Comparison of ENCODE assay signal across 10 cellular contexts in genomic region chr11:1564535-1565172, GRCh38. TPM values are rescaled to one million over a fixed set of nuclear protein-coding genes. Genes with fewer than 3 reads are reported as not detected.
DNase-seq lines count a peak whose midpoint lies in the region; ATAC-seq, FAIRE-seq and TF ChIP-seq lines count a peak whose summit lies in the region.
"Had no signal": no experiment of that assay in that cellular context is flagged by ENCODE, and none has a peak within 500 bp of the region (broad histone marks: within the 10 kb centered on the region; RNA-seq: fewer than 3 reads in every experiment).

No MANE protein-coding gene starts in this region.

- no peaks in the 10 kb centered on the region for H3K79me2 ChIP-seq in GM12878 (ENCODE audit: control insufficient read depth, insufficient read depth, low read length)
- no peaks in the 10 kb centered on the region for H3K79me2 ChIP-seq in keratinocyte (ENCODE audit: control insufficient read depth, insufficient read depth, low read length)

- H3K36me3 ChIP-seq in HUES48 (ENCODE audit: control insufficient read depth, insufficient read depth, low read length) (0 out of 2 replicates have a peak, but pooled peaks cover 2% of the 10 kb centered on the region), GM12878 (ENCODE audit: control insufficient read depth in 2 of 2, insufficient read depth in 2 of 2, low read length in 1 of 2) (no peaks in the 10 kb centered on the region), keratinocyte (ENCODE audit: control insufficient read depth in 2 of 2, extremely low read depth in 1 of 2, insufficient read depth in 2 of 2, low read length in 2 of 2) (peaks cover 0 to 3% of the 10 kb centered on the region in 2 experiments), upper lobe of right lung (no peaks in the 10 kb centered on the region)

- H3K9me1 ChIP-seq in keratinocyte (ENCODE audit: control insufficient read depth, extremely low read depth, insufficient read depth, low read length), result no peaks in the 10 kb centered on the region

- TF ChIP-seq RAD21 in A549 (conservative IDR thresholded peaks at IDR 0.05 in 1 of 2, IDR thresholded peaks at IDR 0.05 in 1 of 2) (no peak), GM12878 (IDR thresholded peaks at IDR 0.05; ENCODE audit: insufficient read depth, low read depth, low read length) (no peak)

- 75% methylated on average over 6 of the region's 16 CpGs for WGBS in A549 (ENCODE audit: missing lambda C conversion rate)
- WGBS in GM12878 (ENCODE audit: insufficient coverage, insufficient replicate concordance, low lambda C conversion rate, missing lambda C conversion rate), result 15% methylated on average over 16 of the region's 16 CpGs

- RAD21 ChIA-PET in GM12878 (lab: Charles Lee; ENCODE audit: unreplicated experiment), result interaction anchor here (1.7 kb wide), 1 partner anchor 10 kb away, joined by 5 read pairs; no protein-coding TSS in a partner anchor

- BruUV-seq in GM12878 (replicated peaks; lab: Mats Ljungman, UMichigan), result no TSS peak

- H2AFZ ChIP-seq in GM12878 (ENCODE audit: control insufficient read depth, low read depth, low read length) (no peak overlapping the region), keratinocyte (ENCODE audit: control insufficient read depth, low read length) (no peak overlapping the region)

- H3K4me2 ChIP-seq in A549 (peak overlapping the region; percentile 15; the same call in 2 of the 3 replicates), GM12878 (ENCODE audit: control insufficient read depth, insufficient read depth) (no peak overlapping the region), keratinocyte (ENCODE audit: control insufficient read depth, extremely low read depth, insufficient read depth, low read depth, low read length) (no peak overlapping the region)

- dilution Hi-C loops in keratinocyte (cut with MboI; ENCODE audit: extremely low pct_ligation_motif_present, low sequenced_read_pairs), result no loop called here

- no peaks in the 10 kb centered on the region for H4K20me1 ChIP-seq in GM12878 (ENCODE audit: control insufficient read depth, insufficient read depth)
- peaks cover 2% of the 10 kb centered on the region for H4K20me1 ChIP-seq in keratinocyte (ENCODE audit: control insufficient read depth, extremely low read depth, insufficient read depth, low read length)

- SMC1A ChIA-PET in GM12878 (lab: Charles Lee; ENCODE audit: uncharacterized antibody, unreplicated experiment), result no interaction called here

- intact Hi-C loops in GM12878 (cut with micrococcal nuclease; ENCODE audit: unreplicated experiment) (no loop called here), upper lobe of right lung (cut with DNase I) (no loop called here)

- FAIRE-seq in A549 (lab: Jason Lieb, UNC) (no peak), GM12878 (lab: Jason Lieb, UNC) (no peak), keratinocyte (lab: Jason Lieb, UNC) (no peak)

- TF ChIP-seq CTCF in A549 (IDR thresholded peaks at IDR 0.05), result no peak
- TF ChIP-seq CTCF in GM12878 (IDR thresholded peaks at IDR 0.05 in 2 of 3, conservative IDR thresholded peaks at IDR 0.05 in 1 of 3; ENCODE audit: control insufficient read depth in 2 of 3, extremely low read depth in 1 of 3, insufficient read depth in 1 of 3, low read depth in 3 of 3, low read length in 3 of 3), result no peak
- TF ChIP-seq CTCF in keratinocyte (optimal IDR thresholded peaks at IDR 0.05 in 1 of 3, IDR thresholded peaks at IDR 0.05 in 1 of 3, conservative IDR thresholded peaks at IDR 0.05 in 1 of 3; ENCODE audit: extremely low read depth in 1 of 3, insufficient read depth in 2 of 3, low read length in 3 of 3), result no peak
- TF ChIP-seq CTCF in upper lobe of right lung (IDR thresholded peaks at IDR 0.05), result no peak
- no peak for TF ChIP-seq CTCF in GM13977 (IDR thresholded peaks at IDR 0.05; ENCODE audit: extremely low read depth, insufficient read depth, missing control alignments)

- peak overlapping the region in 1 of 2 experiments; percentile 62; a peak in 3 of 6 replicates for H3K27ac ChIP-seq in A549
- peak overlapping the region; percentile 1 for H3K27ac ChIP-seq in HUES48 (ENCODE audit: low read depth, low read length)
- H3K27ac ChIP-seq in GM12878 (ENCODE audit: control insufficient read depth, insufficient read depth), result no peak overlapping the region
- no peak overlapping the region for H3K27ac ChIP-seq in keratinocyte (ENCODE audit: control insufficient read depth, insufficient read depth, low read length)
- H3K27ac ChIP-seq in upper lobe of right lung, result no peak overlapping the region

- TF ChIP-seq POLR2A in A549 (IDR thresholded peaks at IDR 0.05; ENCODE audit: low read length), result no peak
- no peak for TF ChIP-seq POLR2A in GM12878 (IDR thresholded peaks at IDR 0.05; ENCODE audit: low read depth, low read length)

- POLR2A ChIA-PET in A549 (lab: Yijun Ruan, JAX) (interaction anchor here (0.8 kb wide), 1 partner anchor 9 kb away, joined by 3 read pairs; no protein-coding TSS in a partner anchor), GM12878 (lab: Charles Lee) (no interaction called here)

- ATAC-seq in A549 (no peak), GM12878 (peak; percentile 39; the same call in 2 of the 3 replicates), upper lobe of right lung (peak; percentile 5), HG03159 (IDR thresholded peaks at IDR 0.05; ENCODE audit: unreplicated experiment) (no peak), HG03571 (IDR thresholded peaks at IDR 0.05; ENCODE audit: unreplicated experiment) (no peak)

- DNase-seq in A549 (ENCODE audit: low read depth in 1 of 2, low spot score in 1 of 2), result peak in 1 of 2 experiments; percentile 38
- no peak for DNase-seq in GM12878 (ENCODE audit: low read depth, low spot score)
- peak; percentile 19 for DNase-seq in keratinocyte (ENCODE audit: low read depth, low spot score)
- peak; percentile 72 for DNase-seq in upper lobe of right lung
- DNase-seq in GM13977 (ENCODE audit: low spot score), result no peak

- in situ Hi-C loops in GM12878 (cut with MboI), result no loop called here
- in situ Hi-C loops in GM13977 (cut with MboI; ENCODE audit: low pct_unique_long_range_greater_than_20kb, low sequenced_read_pairs, unreplicated experiment), result no loop called here

- peaks cover 35% of the 10 kb centered on the region for H3K4me1 ChIP-seq in A549
- H3K4me1 ChIP-seq in HUES48 (ENCODE audit: control insufficient read depth, insufficient read depth, low read length), result peaks cover 25% of the 10 kb centered on the region
- H3K4me1 ChIP-seq in GM12878 (ENCODE audit: control insufficient read depth, insufficient read depth, low read length), result no peaks in the 10 kb centered on the region
- H3K4me1 ChIP-seq in keratinocyte (ENCODE audit: control insufficient read depth, extremely low read depth, insufficient read depth, low read length), result no peaks in the 10 kb centered on the region
- H3K4me1 ChIP-seq in upper lobe of right lung, result peaks cover 4% of the 10 kb centered on the region

- H3K9ac ChIP-seq in HUES48 (ENCODE audit: low read depth, low read length) (no peak overlapping the region), GM12878 (ENCODE audit: control insufficient read depth, insufficient read depth, low read length) (no peak overlapping the region), keratinocyte (ENCODE audit: control insufficient read depth, extremely low read depth, insufficient read depth, low read length) (no peak overlapping the region)

- H3K27me3 ChIP-seq in HUES48 (ENCODE audit: control insufficient read depth, insufficient read depth, low read length) (peaks cover 2% of the 10 kb centered on the region; the same call in 1 of the 2 replicates), GM12878 (replicated peaks in 1 of 2; ENCODE audit: control insufficient read depth in 2 of 2, insufficient read depth in 2 of 2, low read length in 1 of 2) (peaks cover 0 to 3% of the 10 kb centered on the region in 2 experiments; a peak in 2 of 4 replicates), keratinocyte (ENCODE audit: control insufficient read depth, extremely low read depth, insufficient read depth, low read length) (peaks cover 3% of the 10 kb centered on the region), upper lobe of right lung (no peaks in the 10 kb centered on the region)

- H3K9me3 ChIP-seq in A549 (no peaks in the 10 kb centered on the region), HUES48 (ENCODE audit: control insufficient read depth, insufficient read depth, low read length) (no peaks in the 10 kb centered on the region), GM12878 (replicated peaks; ENCODE audit: control insufficient read depth, insufficient read depth, low read length) (no peaks in the 10 kb centered on the region), keratinocyte (ENCODE audit: control insufficient read depth, low read depth, low read length) (no peaks in the 10 kb centered on the region), upper lobe of right lung (no peaks in the 10 kb centered on the region)

- CTCF ChIA-PET in A549 (lab: Yijun Ruan, JAX) (interaction anchor here (1.1 to 26.3 kb wide), 5 partner anchors 11 to 362 kb away, joined by 3 to 719 read pairs (median 4); no protein-coding TSS in a partner anchor), GM12878 (lab: Yijun Ruan, JAX) (interaction anchor here (1.8 kb wide), 1 partner anchor 10 kb away, joined by 12 read pairs; no protein-coding TSS in a partner anchor)

- no peak for TF ChIP-seq EP300 in A549 (IDR thresholded peaks at IDR 0.05)
- TF ChIP-seq EP300 in GM12878 (IDR thresholded peaks at IDR 0.05; ENCODE audit: borderline replicate concordance in 1 of 2, control insufficient read depth in 1 of 2, low read depth in 2 of 2, low read length in 2 of 2), result no peak

- H3K4me3 ChIP-seq in A549 (no peak overlapping the region), HUES48 (ENCODE audit: low read depth, low read length) (no peak overlapping the region), GM12878 (no peak overlapping the region), keratinocyte (ENCODE audit: control insufficient read depth in 2 of 3, extremely low read depth in 1 of 3, insufficient read depth in 2 of 3, low read depth in 1 of 3, low read length in 3 of 3) (no peak overlapping the region), upper lobe of right lung (no peak overlapping the region)

RNA-seq across cellular contexts. Expression of gene DUSP8, which starts 7.4 kb away (rescaled TPM):
- 2.6 and 3.6 TPM in 2 replicates for polyA plus RNA-seq in A549 (2011; rRNA removed)
- 2.3 and 5.0 TPM in 2 replicates for polyA plus RNA-seq in A549 (2012; cell fraction: cytosol; rRNA removed)
- polyA plus RNA-seq in A549 (2012; cell fraction: nucleus; rRNA removed), result 8.1 and 8.6 TPM in 2 replicates
- 0.59 to 1.2 TPM (median 0.72 TPM) in 3 replicates for polyA plus RNA-seq in A549 (2017; fragmentation: RNase III; extraction: RNeasy Plus Mini Kit Qiagen cat#74134 plus additional on column Dnase treatment)
- 5.7 and 7.9 TPM in 2 replicates for polyA minus RNA-seq in A549 (2011; rRNA and poly(A)+ RNA removed)
- total RNA-seq in GM12878 (2013; cell fraction: nucleolus; rRNA removed), result 0.17 and 0.58 TPM in 2 replicates
- not detected in 2 replicates for total RNA-seq in GM12878 (2014; rRNA removed)
- total RNA-seq in GM12878 (2014; rRNA removed; fragmentation: Illumina TruSeq; extraction: Trizol), result not detected in 2 replicates
- 0.21 and 0.38 TPM in 2 replicates for total RNA-seq in GM12878 (2021)
- polyA plus RNA-seq in GM12878 (2011; ENCODE audit: low read depth), result 0.30 TPM
- 0.26 and 1.7 TPM in 2 replicates for polyA plus RNA-seq in GM12878 (2011; rRNA removed)
- polyA plus RNA-seq in GM12878 (2011; cell fraction: cytosol; rRNA removed), result 1.1 and 1.7 TPM in 2 replicates
- polyA plus RNA-seq in GM12878 (2011; cell fraction: nucleus; rRNA removed), result 2.1 and 3.6 TPM in 2 replicates
- 1.00 and 1.8 TPM in 2 replicates for polyA plus RNA-seq in GM12878 (2012)
- polyA plus RNA-seq in GM12878 (2014; fragmentation: Illumina TruSeq; extraction: Trizol), result 0.04 TPM in 1 of 2 replicates, not detected in the other
- polyA plus RNA-seq in GM12878 (2014; fragmentation: Nextera tagmentation; extraction: Ambion mirVana), result not detected
- 0.09 and 0.14 TPM in 2 replicates for polyA plus RNA-seq in GM12878 (2014; rRNA removed)
- not detected for polyA plus RNA-seq in GM12878 (2016; fragmentation: Nextera tagmentation; extraction: Ambion mirVana)
- polyA minus RNA-seq in GM12878 (2011; rRNA and poly(A)+ RNA removed), result 0.21 and 0.51 TPM in 2 replicates
- polyA minus RNA-seq in GM12878 (2011; cell fraction: cytosol; rRNA and poly(A)+ RNA removed), result 0.27 TPM in 1 of 2 replicates, not detected in the other
- polyA minus RNA-seq in GM12878 (2011; cell fraction: nucleus; rRNA and poly(A)+ RNA removed), result 0.36 and 0.38 TPM in 2 replicates
- polyA plus RNA-seq in keratinocyte, result 0.58 to 1.7 TPM (median 1.3 TPM) in 3 replicates
- 1.7 TPM for polyA plus RNA-seq in keratinocyte (2011; ENCODE audit: low read depth)
- polyA plus RNA-seq in keratinocyte (2011; cell fraction: cytosol; rRNA removed), result 1.7 and 2.5 TPM in 2 replicates
- 5.6 and 7.0 TPM in 2 replicates for polyA plus RNA-seq in keratinocyte (2011; cell fraction: nucleus; rRNA removed)
- polyA plus RNA-seq in keratinocyte (2012; ENCODE audit: low replicate concordance), result 1.0 and 4.9 TPM in 2 replicates
- 0.43 to 2.8 TPM (median 1.3 TPM) in 3 replicates for polyA minus RNA-seq in keratinocyte
- 4.0 TPM for polyA minus RNA-seq in keratinocyte (2011; cell fraction: cytosol; rRNA and poly(A)+ RNA removed)
- polyA minus RNA-seq in keratinocyte (2011; cell fraction: nucleus; rRNA and poly(A)+ RNA removed), result 1.5 and 1.6 TPM in 2 replicates
- total RNA-seq in upper lobe of right lung, result 18.0 TPM

RNA-seq across cellular contexts. Expression of gene KRTAP5-1, which starts 20.4 kb away (rescaled TPM):
- polyA plus RNA-seq in A549 (2011; rRNA removed) (not detected in 2 replicates), A549 (2017; fragmentation: RNase III; extraction: RNeasy Plus Mini Kit Qiagen cat#74134 plus additional on column Dnase treatment) (not detected in 3 replicates), GM12878 (2011; rRNA removed) (not detected in 2 replicates), GM12878 (2014; fragmentation: Illumina TruSeq; extraction: Trizol) (not detected in 2 replicates), GM12878 (2014; fragmentation: Nextera tagmentation; extraction: Ambion mirVana) (not detected), GM12878 (2014; rRNA removed) (not detected in 2 replicates), GM12878 (2016; fragmentation: Nextera tagmentation; extraction: Ambion mirVana) (not detected), keratinocyte (not detected in 3 replicates)
- not detected in 2 replicates for polyA plus RNA-seq in A549 (2012; cell fraction: cytosol; rRNA removed)
- not detected in 2 replicates for polyA plus RNA-seq in A549 (2012; cell fraction: nucleus; rRNA removed)
- polyA minus RNA-seq in A549 (2011; rRNA and poly(A)+ RNA removed), result not detected in 2 replicates
- total RNA-seq in GM12878 (2013; cell fraction: nucleolus; rRNA removed), result not detected in 2 replicates
- total RNA-seq in GM12878 (2014; rRNA removed) (not detected in 2 replicates), GM12878 (2014; rRNA removed; fragmentation: Illumina TruSeq; extraction: Trizol) (not detected in 2 replicates), GM12878 (2021) (not detected in 2 replicates), upper lobe of right lung (not detected)
- not detected for polyA plus RNA-seq in GM12878 (2011; ENCODE audit: low read depth)
- not detected in 2 replicates for polyA plus RNA-seq in GM12878 (2011; cell fraction: cytosol; rRNA removed)
- polyA plus RNA-seq in GM12878 (2011; cell fraction: nucleus; rRNA removed), result not detected in 2 replicates
- not detected in 2 replicates for polyA plus RNA-seq in GM12878 (2012)
- polyA minus RNA-seq in GM12878 (2011; rRNA and poly(A)+ RNA removed), result not detected in 2 replicates
- polyA minus RNA-seq in GM12878 (2011; cell fraction: cytosol; rRNA and poly(A)+ RNA removed), result not detected in 2 replicates
- not detected in 2 replicates for polyA minus RNA-seq in GM12878 (2011; cell fraction: nucleus; rRNA and poly(A)+ RNA removed)
- not detected for polyA plus RNA-seq in keratinocyte (2011; ENCODE audit: low read depth)
- polyA plus RNA-seq in keratinocyte (2011; cell fraction: cytosol; rRNA removed), result not detected in 2 replicates
- not detected in 2 replicates for polyA plus RNA-seq in keratinocyte (2011; cell fraction: nucleus; rRNA removed)
- polyA plus RNA-seq in keratinocyte (2012; ENCODE audit: low replicate concordance), result not detected in 2 replicates
- polyA minus RNA-seq in keratinocyte, result not detected in 3 replicates
- polyA minus RNA-seq in keratinocyte (2011; cell fraction: cytosol; rRNA and poly(A)+ RNA removed), result not detected
- polyA minus RNA-seq in keratinocyte (2011; cell fraction: nucleus; rRNA and poly(A)+ RNA removed), result not detected in 2 replicates
- total RNA-seq: naive thymus-derived CD8-positive, alpha-beta T cell; T-helper 1 cell treated with Interleukin-12 subunit alpha and Interleukin-12 subunit beta and Interleukin-4 antibody, amounts not matched to agents 30 ng/mL and 1 ng/mL, for 36 hours had no signal
- polyA plus RNA-seq: naive thymus-derived CD8-positive, alpha-beta T cell had no signal

RNA-seq across cellular contexts. Expression of gene KRTAP5-2, which starts 33.4 kb away (rescaled TPM):
- polyA plus RNA-seq in A549 (2011; rRNA removed) (not detected in 2 replicates), A549 (2017; fragmentation: RNase III; extraction: RNeasy Plus Mini Kit Qiagen cat#74134 plus additional on column Dnase treatment) (not detected in 3 replicates), GM12878 (2011; rRNA removed) (not detected in 2 replicates), GM12878 (2014; fragmentation: Illumina TruSeq; extraction: Trizol) (not detected in 2 replicates), GM12878 (2014; fragmentation: Nextera tagmentation; extraction: Ambion mirVana) (not detected), GM12878 (2014; rRNA removed) (not detected in 2 replicates), GM12878 (2016; fragmentation: Nextera tagmentation; extraction: Ambion mirVana) (not detected), keratinocyte (not detected in 3 replicates)
- polyA plus RNA-seq in A549 (2012; cell fraction: cytosol; rRNA removed), result not detected in 2 replicates
- 0.05 TPM in 1 of 2 replicates, not detected in the other for polyA plus RNA-seq in A549 (2012; cell fraction: nucleus; rRNA removed)
- polyA minus RNA-seq in A549 (2011; rRNA and poly(A)+ RNA removed), result not detected in 2 replicates
- total RNA-seq in GM12878 (2013; cell fraction: nucleolus; rRNA removed), result not detected in 2 replicates
- total RNA-seq in GM12878 (2014; rRNA removed) (not detected in 2 replicates), GM12878 (2014; rRNA removed; fragmentation: Illumina TruSeq; extraction: Trizol) (not detected in 2 replicates), GM12878 (2021) (not detected in 2 replicates), upper lobe of right lung (not detected)
- polyA plus RNA-seq in GM12878 (2011; ENCODE audit: low read depth), result not detected
- polyA plus RNA-seq in GM12878 (2011; cell fraction: cytosol; rRNA removed), result not detected in 2 replicates
- not detected in 2 replicates for polyA plus RNA-seq in GM12878 (2011; cell fraction: nucleus; rRNA removed)
- not detected in 2 replicates for polyA plus RNA-seq in GM12878 (2012)
- polyA minus RNA-seq in GM12878 (2011; rRNA and poly(A)+ RNA removed), result 0.22 TPM in 1 of 2 replicates, not detected in the other
- not detected in 2 replicates for polyA minus RNA-seq in GM12878 (2011; cell fraction: cytosol; rRNA and poly(A)+ RNA removed)
- not detected in 2 replicates for polyA minus RNA-seq in GM12878 (2011; cell fraction: nucleus; rRNA and poly(A)+ RNA removed)
- not detected for polyA plus RNA-seq in keratinocyte (2011; ENCODE audit: low read depth)
- polyA plus RNA-seq in keratinocyte (2011; cell fraction: cytosol; rRNA removed), result not detected in 2 replicates
- not detected in 2 replicates for polyA plus RNA-seq in keratinocyte (2011; cell fraction: nucleus; rRNA removed)
- not detected in 2 replicates for polyA plus RNA-seq in keratinocyte (2012; ENCODE audit: low replicate concordance)
- polyA minus RNA-seq in keratinocyte, result not detected in 3 replicates
- polyA minus RNA-seq in keratinocyte (2011; cell fraction: cytosol; rRNA and poly(A)+ RNA removed), result not detected
- polyA minus RNA-seq in keratinocyte (2011; cell fraction: nucleus; rRNA and poly(A)+ RNA removed), result not detected in 2 replicates
- total RNA-seq: naive thymus-derived CD8-positive, alpha-beta T cell; T-helper 1 cell treated with Interleukin-12 subunit alpha and Interleukin-12 subunit beta and Interleukin-4 antibody, amounts not matched to agents 30 ng/mL and 1 ng/mL, for 36 hours had no signal
- polyA plus RNA-seq: naive thymus-derived CD8-positive, alpha-beta T cell had no signal

RNA-seq across cellular contexts. Expression of gene KRTAP5-3, which starts 43.6 kb away (rescaled TPM):
- polyA plus RNA-seq in A549 (2011; rRNA removed) (not detected in 2 replicates), A549 (2017; fragmentation: RNase III; extraction: RNeasy Plus Mini Kit Qiagen cat#74134 plus additional on column Dnase treatment) (not detected in 3 replicates), GM12878 (2011; rRNA removed) (not detected in 2 replicates), GM12878 (2014; fragmentation: Illumina TruSeq; extraction: Trizol) (not detected in 2 replicates), GM12878 (2014; fragmentation: Nextera tagmentation; extraction: Ambion mirVana) (not detected), GM12878 (2014; rRNA removed) (not detected in 2 replicates), GM12878 (2016; fragmentation: Nextera tagmentation; extraction: Ambion mirVana) (not detected), keratinocyte (not detected in 3 replicates)
- polyA plus RNA-seq in A549 (2012; cell fraction: cytosol; rRNA removed), result not detected in 2 replicates
- not detected in 2 replicates for polyA plus RNA-seq in A549 (2012; cell fraction: nucleus; rRNA removed)
- not detected in 2 replicates for polyA minus RNA-seq in A549 (2011; rRNA and poly(A)+ RNA removed)
- total RNA-seq in GM12878 (2013; cell fraction: nucleolus; rRNA removed), result not detected in 2 replicates
- total RNA-seq in GM12878 (2014; rRNA removed) (not detected in 2 replicates), GM12878 (2014; rRNA removed; fragmentation: Illumina TruSeq; extraction: Trizol) (not detected in 2 replicates), GM12878 (2021) (not detected in 2 replicates), upper lobe of right lung (not detected)
- not detected for polyA plus RNA-seq in GM12878 (2011; ENCODE audit: low read depth)
- not detected in 2 replicates for polyA plus RNA-seq in GM12878 (2011; cell fraction: cytosol; rRNA removed)
- not detected in 2 replicates for polyA plus RNA-seq in GM12878 (2011; cell fraction: nucleus; rRNA removed)
- polyA plus RNA-seq in GM12878 (2012), result not detected in 2 replicates
- not detected in 2 replicates for polyA minus RNA-seq in GM12878 (2011; rRNA and poly(A)+ RNA removed)
- polyA minus RNA-seq in GM12878 (2011; cell fraction: cytosol; rRNA and poly(A)+ RNA removed), result not detected in 2 replicates
- polyA minus RNA-seq in GM12878 (2011; cell fraction: nucleus; rRNA and poly(A)+ RNA removed), result not detected in 2 replicates
- not detected for polyA plus RNA-seq in keratinocyte (2011; ENCODE audit: low read depth)
- polyA plus RNA-seq in keratinocyte (2011; cell fraction: cytosol; rRNA removed), result not detected in 2 replicates
- not detected in 2 replicates for polyA plus RNA-seq in keratinocyte (2011; cell fraction: nucleus; rRNA removed)
- not detected in 2 replicates for polyA plus RNA-seq in keratinocyte (2012; ENCODE audit: low replicate concordance)
- not detected in 3 replicates for polyA minus RNA-seq in keratinocyte
- not detected for polyA minus RNA-seq in keratinocyte (2011; cell fraction: cytosol; rRNA and poly(A)+ RNA removed)
- polyA minus RNA-seq in keratinocyte (2011; cell fraction: nucleus; rRNA and poly(A)+ RNA removed), result not detected in 2 replicates
- total RNA-seq: naive thymus-derived CD8-positive, alpha-beta T cell; T-helper 1 cell treated with Interleukin-12 subunit alpha and Interleukin-12 subunit beta and Interleukin-4 antibody, amounts not matched to agents 30 ng/mL and 1 ng/mL, for 36 hours had no signal
- polyA plus RNA-seq: naive thymus-derived CD8-positive, alpha-beta T cell had no signal

RNA-seq across cellular contexts. Expression of gene KRTAP5-4, which starts 57.3 kb away (rescaled TPM):
- polyA plus RNA-seq in A549 (2011; rRNA removed) (not detected in 2 replicates), A549 (2017; fragmentation: RNase III; extraction: RNeasy Plus Mini Kit Qiagen cat#74134 plus additional on column Dnase treatment) (not detected in 3 replicates), GM12878 (2011; rRNA removed) (not detected in 2 replicates), GM12878 (2014; fragmentation: Illumina TruSeq; extraction: Trizol) (not detected in 2 replicates), GM12878 (2014; fragmentation: Nextera tagmentation; extraction: Ambion mirVana) (not detected), GM12878 (2014; rRNA removed) (not detected in 2 replicates), GM12878 (2016; fragmentation: Nextera tagmentation; extraction: Ambion mirVana) (not detected), keratinocyte (not detected in 3 replicates)
- not detected in 2 replicates for polyA plus RNA-seq in A549 (2012; cell fraction: cytosol; rRNA removed)
- polyA plus RNA-seq in A549 (2012; cell fraction: nucleus; rRNA removed), result not detected in 2 replicates
- not detected in 2 replicates for polyA minus RNA-seq in A549 (2011; rRNA and poly(A)+ RNA removed)
- not detected in 2 replicates for total RNA-seq in GM12878 (2013; cell fraction: nucleolus; rRNA removed)
- total RNA-seq in GM12878 (2014; rRNA removed) (not detected in 2 replicates), GM12878 (2014; rRNA removed; fragmentation: Illumina TruSeq; extraction: Trizol) (not detected in 2 replicates), GM12878 (2021) (not detected in 2 replicates), upper lobe of right lung (not detected)
- not detected for polyA plus RNA-seq in GM12878 (2011; ENCODE audit: low read depth)
- polyA plus RNA-seq in GM12878 (2011; cell fraction: cytosol; rRNA removed), result not detected in 2 replicates
- not detected in 2 replicates for polyA plus RNA-seq in GM12878 (2011; cell fraction: nucleus; rRNA removed)
- polyA plus RNA-seq in GM12878 (2012), result not detected in 2 replicates
- not detected in 2 replicates for polyA minus RNA-seq in GM12878 (2011; rRNA and poly(A)+ RNA removed)
- polyA minus RNA-seq in GM12878 (2011; cell fraction: cytosol; rRNA and poly(A)+ RNA removed), result not detected in 2 replicates
- polyA minus RNA-seq in GM12878 (2011; cell fraction: nucleus; rRNA and poly(A)+ RNA removed), result not detected in 2 replicates
- not detected for polyA plus RNA-seq in keratinocyte (2011; ENCODE audit: low read depth)
- not detected in 2 replicates for polyA plus RNA-seq in keratinocyte (2011; cell fraction: cytosol; rRNA removed)
- not detected in 2 replicates for polyA plus RNA-seq in keratinocyte (2011; cell fraction: nucleus; rRNA removed)
- not detected in 2 replicates for polyA plus RNA-seq in keratinocyte (2012; ENCODE audit: low replicate concordance)
- polyA minus RNA-seq in keratinocyte, result not detected in 3 replicates
- polyA minus RNA-seq in keratinocyte (2011; cell fraction: cytosol; rRNA and poly(A)+ RNA removed), result not detected
- not detected in 2 replicates for polyA minus RNA-seq in keratinocyte (2011; cell fraction: nucleus; rRNA and poly(A)+ RNA removed)
- total RNA-seq: naive thymus-derived CD8-positive, alpha-beta T cell; T-helper 1 cell treated with Interleukin-12 subunit alpha and Interleukin-12 subunit beta and Interleukin-4 antibody, amounts not matched to agents 30 ng/mL and 1 ng/mL, for 36 hours had no signal
- polyA plus RNA-seq: naive thymus-derived CD8-positive, alpha-beta T cell had no signal

Comparison
In these comparisons a context has a peak if more than half of its experiments do, and no peak if none do; other contexts are left out.
1. ATAC-seq: peak in GM12878 (single experiment) and upper lobe of right lung (single experiment); none in A549 (0 of 2), HG03159 (single experiment) and HG03571 (single experiment).
2. DNase-seq: peak in keratinocyte (single experiment) and upper lobe of right lung (single experiment); none in GM12878 (single experiment) and GM13977 (single experiment).